In the genomic region with DNA sequence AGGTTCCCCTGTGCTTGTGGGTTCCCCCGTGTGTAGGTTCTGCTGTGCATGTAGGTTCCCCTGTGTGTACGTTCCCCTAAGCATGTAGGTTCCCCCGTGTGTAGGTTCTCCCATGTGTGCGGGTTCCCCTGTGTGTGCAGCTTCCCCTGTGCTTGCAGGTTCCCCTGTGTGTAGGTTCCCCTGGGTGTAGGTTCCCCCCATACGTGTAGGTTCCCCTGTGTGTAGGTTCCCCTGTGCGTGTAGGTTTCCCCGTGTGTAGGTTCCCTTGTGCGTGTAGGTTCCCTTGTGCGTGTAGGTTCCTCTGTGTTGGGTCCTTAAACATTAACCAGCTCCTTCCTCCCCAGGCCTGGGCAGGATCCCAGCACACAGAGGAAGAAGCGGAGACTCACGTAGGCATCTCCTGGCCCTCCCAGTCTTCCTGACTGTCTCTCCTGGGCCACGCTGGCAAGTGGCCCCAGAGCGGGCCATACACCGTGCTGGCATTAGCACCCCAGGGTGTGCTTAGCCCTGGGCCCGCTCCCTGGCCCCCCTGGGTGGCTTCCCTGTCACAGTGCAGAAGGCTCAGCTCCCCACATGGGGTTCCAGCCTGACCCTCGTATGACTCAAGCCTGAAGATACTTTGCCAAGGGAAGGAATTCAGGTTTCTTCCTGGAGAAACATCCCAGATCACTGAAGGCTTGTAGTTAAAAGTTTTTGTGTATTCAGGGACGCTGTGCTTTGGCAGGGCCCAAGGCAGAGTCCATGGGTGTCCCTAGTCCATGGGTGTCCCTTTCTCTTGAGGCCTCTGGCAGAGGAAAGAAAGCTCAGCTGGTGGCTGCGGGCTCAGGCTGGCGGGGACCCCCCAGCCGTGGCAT, we compare ENCODE assay signal across 1 cellular context.
TF ChIP-seq lines count a peak whose summit lies in the region.

No MANE protein-coding gene starts in this region.

TF ChIP-seq in HepG2, 621 proteins besides CTCF, POLR2A, EP300 and RAD21 (continued from another document):
- TF ChIP-seq, protein P1, sequence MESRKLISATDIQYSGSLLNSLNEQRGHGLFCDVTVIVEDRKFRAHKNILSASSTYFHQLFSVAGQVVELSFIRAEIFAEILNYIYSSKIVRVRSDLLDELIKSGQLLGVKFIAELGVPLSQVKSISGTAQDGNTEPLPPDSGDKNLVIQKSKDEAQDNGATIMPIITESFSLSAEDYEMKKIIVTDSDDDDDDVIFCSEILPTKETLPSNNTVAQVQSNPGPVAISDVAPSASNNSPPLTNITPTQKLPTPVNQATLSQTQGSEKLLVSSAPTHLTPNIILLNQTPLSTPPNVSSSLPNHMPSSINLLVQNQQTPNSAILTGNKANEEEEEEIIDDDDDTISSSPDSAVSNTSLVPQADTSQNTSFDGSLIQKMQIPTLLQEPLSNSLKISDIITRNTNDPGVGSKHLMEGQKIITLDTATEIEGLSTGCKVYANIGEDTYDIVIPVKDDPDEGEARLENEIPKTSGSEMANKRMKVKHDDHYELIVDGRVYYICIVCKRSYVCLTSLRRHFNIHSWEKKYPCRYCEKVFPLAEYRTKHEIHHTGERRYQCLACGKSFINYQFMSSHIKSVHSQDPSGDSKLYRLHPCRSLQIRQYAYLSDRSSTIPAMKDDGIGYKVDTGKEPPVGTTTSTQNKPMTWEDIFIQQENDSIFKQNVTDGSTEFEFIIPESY (CRISPR knock-in tag; IDR thresholded peaks at IDR 0.05): peak; percentile 22; the same call in 1 of the 2 replicates
- TF ChIP-seq SYNCRIP (IDR thresholded peaks at IDR 0.05; ENCODE audit: insufficient read depth, low read depth, low read length) (no peak), ZSCAN21 (CRISPR knock-in tag; IDR thresholded peaks at IDR 0.05; ENCODE audit: borderline replicate concordance) (no peak), ZNF792 (CRISPR knock-in tag; IDR thresholded peaks at IDR 0.05) (no peak), ZNF530 (CRISPR knock-in tag; IDR thresholded peaks at IDR 0.05; ENCODE audit: low read depth) (no peak), ZMYM3 (CRISPR knock-in tag; IDR thresholded peaks at IDR 0.05) (peak; percentile 28; the same call in 1 of the 2 replicates), ZNF263 (CRISPR knock-in tag; IDR thresholded peaks at IDR 0.05) (0 out of 2 replicates have a peak, but pooled peaks have one; percentile 40), ZNF121 (CRISPR knock-in tag; IDR thresholded peaks at IDR 0.05) (no peak), POLR2AphosphoS5 (IDR thresholded peaks at IDR 0.05; ENCODE audit: low read depth, low read length) (no peak), ZNF546 (CRISPR knock-in tag; conservative IDR thresholded peaks at IDR 0.05) (no peak), ZSCAN9 (CRISPR knock-in tag; IDR thresholded peaks at IDR 0.05; ENCODE audit: borderline replicate concordance) (no peak), TBL1XR1 (IDR thresholded peaks at IDR 0.05; ENCODE audit: borderline replicate concordance, low read length, partially characterized antibody) (no peak), ZNF496 (CRISPR knock-in tag; IDR thresholded peaks at IDR 0.05; ENCODE audit: insufficient replicate concordance) (no peak), CHD2 (IDR thresholded peaks at IDR 0.05; ENCODE audit: low read depth, low read length) (no peak), ZNF761 (CRISPR knock-in tag; conservative IDR thresholded peaks at IDR 0.05) (no peak), HES4 (CRISPR knock-in tag; IDR thresholded peaks at IDR 0.05; ENCODE audit: borderline replicate concordance) (no peak), BRD4 (CRISPR knock-in tag; IDR thresholded peaks at IDR 0.05) (no peak), FOXC1 (CRISPR knock-in tag; IDR thresholded peaks at IDR 0.05; ENCODE audit: borderline replicate concordance) (no peak), MYC (CRISPR knock-in tag; IDR thresholded peaks at IDR 0.05; ENCODE audit: borderline replicate concordance) (no peak), HDAC6 (IDR thresholded peaks at IDR 0.05; ENCODE audit: low read depth, low read length) (no peak), ZNF136 (CRISPR knock-in tag; IDR thresholded peaks at IDR 0.05; ENCODE audit: low read depth) (no peak), NPAS2 (CRISPR knock-in tag; IDR thresholded peaks at IDR 0.05; ENCODE audit: borderline replicate concordance) (no peak), ZFP36 (IDR thresholded peaks at IDR 0.05; ENCODE audit: borderline replicate concordance, low read depth, low read length, partially characterized antibody) (no peak), MXD4 (CRISPR knock-in tag; IDR thresholded peaks at IDR 0.05) (no peak)
- TF ChIP-seq, protein P2, sequence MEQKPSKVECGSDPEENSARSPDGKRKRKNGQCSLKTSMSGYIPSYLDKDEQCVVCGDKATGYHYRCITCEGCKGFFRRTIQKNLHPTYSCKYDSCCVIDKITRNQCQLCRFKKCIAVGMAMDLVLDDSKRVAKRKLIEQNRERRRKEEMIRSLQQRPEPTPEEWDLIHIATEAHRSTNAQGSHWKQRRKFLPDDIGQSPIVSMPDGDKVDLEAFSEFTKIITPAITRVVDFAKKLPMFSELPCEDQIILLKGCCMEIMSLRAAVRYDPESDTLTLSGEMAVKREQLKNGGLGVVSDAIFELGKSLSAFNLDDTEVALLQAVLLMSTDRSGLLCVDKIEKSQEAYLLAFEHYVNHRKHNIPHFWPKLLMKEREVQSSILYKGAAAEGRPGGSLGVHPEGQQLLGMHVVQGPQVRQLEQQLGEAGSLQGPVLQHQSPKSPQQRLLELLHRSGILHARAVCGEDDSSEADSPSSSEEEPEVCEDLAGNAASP (CRISPR knock-in tag; IDR thresholded peaks at IDR 0.05; ENCODE audit: borderline replicate concordance): no peak
- TF ChIP-seq, protein P3, sequence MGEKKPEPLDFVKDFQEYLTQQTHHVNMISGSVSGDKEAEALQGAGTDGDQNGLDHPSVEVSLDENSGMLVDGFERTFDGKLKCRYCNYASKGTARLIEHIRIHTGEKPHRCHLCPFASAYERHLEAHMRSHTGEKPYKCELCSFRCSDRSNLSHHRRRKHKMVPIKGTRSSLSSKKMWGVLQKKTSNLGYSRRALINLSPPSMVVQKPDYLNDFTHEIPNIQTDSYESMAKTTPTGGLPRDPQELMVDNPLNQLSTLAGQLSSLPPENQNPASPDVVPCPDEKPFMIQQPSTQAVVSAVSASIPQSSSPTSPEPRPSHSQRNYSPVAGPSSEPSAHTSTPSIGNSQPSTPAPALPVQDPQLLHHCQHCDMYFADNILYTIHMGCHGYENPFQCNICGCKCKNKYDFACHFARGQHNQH (CRISPR knock-in tag; IDR thresholded peaks at IDR 0.05): no peak
- TF ChIP-seq, protein P4, sequence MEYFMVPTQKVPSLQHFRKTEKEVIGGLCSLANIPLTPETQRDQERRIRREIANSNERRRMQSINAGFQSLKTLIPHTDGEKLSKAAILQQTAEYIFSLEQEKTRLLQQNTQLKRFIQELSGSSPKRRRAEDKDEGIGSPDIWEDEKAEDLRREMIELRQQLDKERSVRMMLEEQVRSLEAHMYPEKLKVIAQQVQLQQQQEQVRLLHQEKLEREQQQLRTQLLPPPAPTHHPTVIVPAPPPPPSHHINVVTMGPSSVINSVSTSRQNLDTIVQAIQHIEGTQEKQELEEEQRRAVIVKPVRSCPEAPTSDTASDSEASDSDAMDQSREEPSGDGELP (IDR thresholded peaks at IDR 0.05; ENCODE audit: borderline replicate concordance, low read depth): no peak
- TF ChIP-seq, protein P5, sequence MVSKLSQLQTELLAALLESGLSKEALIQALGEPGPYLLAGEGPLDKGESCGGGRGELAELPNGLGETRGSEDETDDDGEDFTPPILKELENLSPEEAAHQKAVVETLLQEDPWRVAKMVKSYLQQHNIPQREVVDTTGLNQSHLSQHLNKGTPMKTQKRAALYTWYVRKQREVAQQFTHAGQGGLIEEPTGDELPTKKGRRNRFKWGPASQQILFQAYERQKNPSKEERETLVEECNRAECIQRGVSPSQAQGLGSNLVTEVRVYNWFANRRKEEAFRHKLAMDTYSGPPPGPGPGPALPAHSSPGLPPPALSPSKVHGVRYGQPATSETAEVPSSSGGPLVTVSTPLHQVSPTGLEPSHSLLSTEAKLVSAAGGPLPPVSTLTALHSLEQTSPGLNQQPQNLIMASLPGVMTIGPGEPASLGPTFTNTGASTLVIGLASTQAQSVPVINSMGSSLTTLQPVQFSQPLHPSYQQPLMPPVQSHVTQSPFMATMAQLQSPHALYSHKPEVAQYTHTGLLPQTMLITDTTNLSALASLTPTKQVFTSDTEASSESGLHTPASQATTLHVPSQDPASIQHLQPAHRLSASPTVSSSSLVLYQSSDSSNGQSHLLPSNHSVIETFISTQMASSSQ (IDR thresholded peaks at IDR 0.05; ENCODE audit: low read depth): peak; percentile 52; the same call in 1 of the 2 replicates
- TF ChIP-seq, protein P5 (CRISPR knock-in tag; IDR thresholded peaks at IDR 0.05; ENCODE audit: borderline replicate concordance): no peak; the same call in 1 of the 2 replicates
- TF ChIP-seq, protein P6, sequence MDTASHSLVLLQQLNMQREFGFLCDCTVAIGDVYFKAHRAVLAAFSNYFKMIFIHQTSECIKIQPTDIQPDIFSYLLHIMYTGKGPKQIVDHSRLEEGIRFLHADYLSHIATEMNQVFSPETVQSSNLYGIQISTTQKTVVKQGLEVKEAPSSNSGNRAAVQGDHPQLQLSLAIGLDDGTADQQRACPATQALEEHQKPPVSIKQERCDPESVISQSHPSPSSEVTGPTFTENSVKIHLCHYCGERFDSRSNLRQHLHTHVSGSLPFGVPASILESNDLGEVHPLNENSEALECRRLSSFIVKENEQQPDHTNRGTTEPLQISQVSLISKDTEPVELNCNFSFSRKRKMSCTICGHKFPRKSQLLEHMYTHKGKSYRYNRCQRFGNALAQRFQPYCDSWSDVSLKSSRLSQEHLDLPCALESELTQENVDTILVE (CRISPR knock-in tag; IDR thresholded peaks at IDR 0.05): no peak
- TF ChIP-seq, protein P7, sequence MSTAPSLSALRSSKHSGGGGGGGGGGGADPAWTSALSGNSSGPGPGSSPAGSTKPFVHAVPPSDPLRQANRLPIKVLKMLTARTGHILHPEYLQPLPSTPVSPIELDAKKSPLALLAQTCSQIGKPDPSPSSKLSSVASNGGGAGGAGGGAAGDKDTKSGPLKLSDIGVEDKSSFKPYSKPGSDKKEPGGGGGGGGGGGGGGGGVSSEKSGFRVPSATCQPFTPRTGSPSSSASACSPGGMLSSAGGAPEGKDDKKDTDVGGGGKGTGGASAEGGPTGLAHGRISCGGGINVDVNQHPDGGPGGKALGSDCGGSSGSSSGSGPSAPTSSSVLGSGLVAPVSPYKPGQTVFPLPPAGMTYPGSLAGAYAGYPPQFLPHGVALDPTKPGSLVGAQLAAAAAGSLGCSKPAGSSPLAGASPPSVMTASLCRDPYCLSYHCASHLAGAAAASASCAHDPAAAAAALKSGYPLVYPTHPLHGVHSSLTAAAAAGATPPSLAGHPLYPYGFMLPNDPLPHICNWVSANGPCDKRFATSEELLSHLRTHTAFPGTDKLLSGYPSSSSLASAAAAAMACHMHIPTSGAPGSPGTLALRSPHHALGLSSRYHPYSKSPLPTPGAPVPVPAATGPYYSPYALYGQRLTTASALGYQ (CRISPR knock-in tag; IDR thresholded peaks at IDR 0.05): no peak
